In the genomic region with DNA sequence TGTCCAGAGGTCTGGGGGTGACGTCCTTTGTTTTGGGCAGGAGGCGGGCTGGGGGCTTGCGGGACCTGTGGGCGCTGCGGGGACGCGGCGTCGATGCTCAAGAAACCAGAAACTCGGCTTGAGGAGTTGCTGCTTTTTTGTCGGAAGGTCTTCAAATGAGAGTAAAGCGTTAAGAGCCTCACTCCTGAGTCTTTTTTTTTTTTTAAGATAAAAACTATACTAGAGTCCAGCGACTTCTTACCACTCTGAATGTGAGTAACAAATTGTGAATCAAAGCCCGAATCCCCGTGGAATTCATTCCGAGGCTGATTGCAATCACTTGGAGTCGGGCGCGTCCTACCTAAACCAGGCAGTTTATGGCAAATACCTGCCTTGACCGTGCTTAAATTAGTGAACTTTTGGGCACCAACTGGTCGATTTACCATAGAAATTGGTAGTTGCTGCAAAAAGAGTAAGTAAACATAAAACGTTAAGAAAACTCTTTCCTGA, we compare ENCODE assay signal across 8 cellular contexts. TPM values are rescaled to one million over a fixed set of nuclear protein-coding genes. Genes with fewer than 3 reads are reported as not detected.
DNase-seq lines count a peak whose midpoint lies in the region; ATAC-seq, FAIRE-seq and TF ChIP-seq lines count a peak whose summit lies in the region.

No MANE protein-coding gene starts in this region.

- H3K79me2 ChIP-seq in Loucy (ENCODE audit: insufficient read depth, low read length): peaks cover 38% of the 10 kb centered on the region
- H3K79me2 ChIP-seq in GM12878 (ENCODE audit: control insufficient read depth, insufficient read depth, low read length): peaks cover 12% of the 10 kb centered on the region

- intact Hi-C loops in GM12878 (cut with micrococcal nuclease; ENCODE audit: unreplicated experiment): loop anchor here (5.0 kb wide), 2 partner anchors 50 to 120 kb away; no protein-coding TSS in a partner anchor

- ATAC-seq in GM12878: peak; percentile 7; the same call in 2 of the 3 replicates
- ATAC-seq in GM21723 (IDR thresholded peaks at IDR 0.05; ENCODE audit: unreplicated experiment): no peak

- H3K36me3 ChIP-seq in Loucy (ENCODE audit: insufficient read depth, low read length) (no peaks in the 10 kb centered on the region), GM12878 (ENCODE audit: control insufficient read depth in 2 of 2, insufficient read depth in 2 of 2, low read length in 1 of 2) (no peaks in the 10 kb centered on the region), kidney epithelial cell (ENCODE audit: control insufficient read depth, insufficient read depth, low read length) (no peaks in the 10 kb centered on the region)

- POLR2A ChIA-PET in GM12878 (lab: Charles Lee): no interaction called here

- H3F3A ChIP-seq in Loucy (ENCODE audit: low read depth): no peaks in the 10 kb centered on the region; the same call in 1 of the 2 replicates

- H3K27ac ChIP-seq in GM12878 (ENCODE audit: control insufficient read depth, insufficient read depth): peak overlapping the region; percentile 61

- H3K4me1 ChIP-seq in Loucy (ENCODE audit: insufficient read depth, low read length, poor library complexity, severe bottlenecking) (peaks cover 4% of the 10 kb centered on the region), GM12878 (ENCODE audit: control insufficient read depth, insufficient read depth, low read length) (no peaks in the 10 kb centered on the region)

- RAD21 ChIA-PET in GM12878 (lab: Charles Lee; ENCODE audit: unreplicated experiment): interaction anchor here (0.8 to 1.8 kb wide), 4 partner anchors 8 to 185 kb away, joined by 3 to 4 read pairs (median 4); a partner anchor contains a TSS

- H2AFZ ChIP-seq in Loucy (ENCODE audit: low read length): peak overlapping the region; percentile 90
- H2AFZ ChIP-seq in GM12878 (ENCODE audit: control insufficient read depth, low read depth, low read length): peak overlapping the region; percentile 79

- DNase-seq in NOMO-1 treated with dmso at 0.1 percent for 144 hours (lab: John Stamatoyannopoulos, UW; ENCODE audit: unreplicated experiment) (peak; percentile 43), NOMO-1 treated with DMSO at 0.1 percent for 48 hours (lab: John Stamatoyannopoulos, UW; ENCODE audit: unreplicated experiment) (no peak), GM12878 (ENCODE audit: low read depth, low spot score) (no peak), kidney epithelial cell (ENCODE audit: low read depth) (no peak), NCI-H446 (lab: John Stamatoyannopoulos, UW) (no peak)
- peak; percentile 29 for DNase-seq in stimulated activated naive CD4-positive, alpha-beta T cell treated with Interleukin-2 at 50 U/mL for 16 hours (lab: John Stamatoyannopoulos, UW)

- H3K9me2 ChIP-seq in Loucy (replicated peaks; ENCODE audit: low read depth, low read length): no peaks in the 10 kb centered on the region

- WGBS in GM12878 (ENCODE audit: insufficient coverage, insufficient replicate concordance, low lambda C conversion rate, missing lambda C conversion rate): 3% methylated on average over 22 of the region's 22 CpGs

- no peak for TF ChIP-seq CTCF in Loucy (conservative IDR thresholded peaks at IDR 0.05; ENCODE audit: low read length)
- no peak for TF ChIP-seq CTCF in GM12878 (IDR thresholded peaks at IDR 0.05 in 2 of 3, conservative IDR thresholded peaks at IDR 0.05 in 1 of 3; ENCODE audit: control insufficient read depth in 2 of 3, extremely low read depth in 1 of 3, insufficient read depth in 1 of 3, low read depth in 3 of 3, low read length in 3 of 3)
- TF ChIP-seq CTCF in kidney epithelial cell (IDR thresholded peaks at IDR 0.05; ENCODE audit: insufficient read depth, low read length, poor library complexity, severe bottlenecking): no peak

- in situ Hi-C loops in GM12878 (cut with MboI): no loop called here

- no peak for TF ChIP-seq POLR2A in GM12878 (IDR thresholded peaks at IDR 0.05; ENCODE audit: low read depth, low read length)

- H3K4me2 ChIP-seq in Loucy (ENCODE audit: low read depth, low read length, poor library complexity, severe bottlenecking): peak overlapping the region; percentile 67
- peak overlapping the region; percentile 91 for H3K4me2 ChIP-seq in GM12878 (ENCODE audit: control insufficient read depth, insufficient read depth)

- H4K20me1 ChIP-seq in Loucy (ENCODE audit: insufficient read depth, low read length, poor library complexity, severe bottlenecking) (no peaks in the 10 kb centered on the region), GM12878 (ENCODE audit: control insufficient read depth, insufficient read depth) (no peaks in the 10 kb centered on the region)

- SMC1A ChIA-PET in GM12878 (lab: Charles Lee; ENCODE audit: uncharacterized antibody, unreplicated experiment): interaction anchor here (1.0 to 1.3 kb wide), 2 partner anchors 20 kb away, joined by 3 read pairs; no protein-coding TSS in a partner anchor

- H3K9ac ChIP-seq in Loucy (ENCODE audit: low read depth, low read length, poor library complexity, severe bottlenecking): peak overlapping the region; percentile 81
- H3K9ac ChIP-seq in GM12878 (ENCODE audit: control insufficient read depth, insufficient read depth, low read length): peak overlapping the region; percentile 79

- TF ChIP-seq EP300 in GM12878 (IDR thresholded peaks at IDR 0.05; ENCODE audit: borderline replicate concordance in 1 of 2, control insufficient read depth in 1 of 2, low read depth in 2 of 2, low read length in 2 of 2): no peak

- CTCF ChIA-PET in GM12878 (lab: Yijun Ruan, JAX): interaction anchor here (0.6 to 1.2 kb wide), 2 partner anchors 18 to 21 kb away, joined by 3 to 4 read pairs; no protein-coding TSS in a partner anchor

- H3K27me3 ChIP-seq in Loucy (ENCODE audit: insufficient read depth, low read length, poor library complexity, severe bottlenecking) (peaks cover 6% of the 10 kb centered on the region), GM12878 (replicated peaks in 1 of 2; ENCODE audit: control insufficient read depth in 2 of 2, insufficient read depth in 2 of 2, low read length in 1 of 2) (no peaks in the 10 kb centered on the region), kidney epithelial cell (ENCODE audit: control insufficient read depth, insufficient read depth, low read length) (no peaks in the 10 kb centered on the region)

- no peak for TF ChIP-seq RAD21 in GM12878 (IDR thresholded peaks at IDR 0.05; ENCODE audit: insufficient read depth, low read depth, low read length)

- no peaks in the 10 kb centered on the region for H3K9me3 ChIP-seq in Loucy (ENCODE audit: insufficient read depth, low read depth, low read length)
- no peaks in the 10 kb centered on the region for H3K9me3 ChIP-seq in GM12878 (replicated peaks; ENCODE audit: control insufficient read depth, insufficient read depth, low read length)

- FAIRE-seq in GM12878 (lab: Jason Lieb, UNC): no peak

- H3K4me3 ChIP-seq in Loucy (ENCODE audit: low read length, poor library complexity, severe bottlenecking) (peak overlapping the region; percentile 74), GM12878 (peak overlapping the region; percentile 73), kidney epithelial cell (ENCODE audit: low read depth, low read length) (peak overlapping the region; percentile 99)

- no TSS peak for BruUV-seq in GM12878 (replicated peaks; lab: Mats Ljungman, UMichigan)

TF ChIP-seq in GM12878, 131 proteins besides CTCF, POLR2A, EP300 and RAD21 (continues in another document):
- peak; percentile 12; the same call in 1 of the 2 replicates for TF ChIP-seq SIN3A (IDR thresholded peaks at IDR 0.05; ENCODE audit: low read depth, low read length)

RNA-seq across cellular contexts. Expression of a gene that starts 0.6 kb away (rescaled TPM):
- 16.1 and 18.2 TPM in 2 replicates for total RNA-seq in GM12878 (2013; cell fraction: nucleolus; rRNA removed)
- 19.1 and 19.6 TPM in 2 replicates for total RNA-seq in GM12878 (2014; rRNA removed)
- total RNA-seq in GM12878 (2014; rRNA removed; fragmentation: Illumina TruSeq; extraction: Trizol): 21.2 and 23.0 TPM in 2 replicates
- total RNA-seq in GM12878 (2021): 14.8 and 19.2 TPM in 2 replicates
- 6.1 TPM for polyA plus RNA-seq in GM12878 (2011; ENCODE audit: low read depth)
- 16.1 and 25.7 TPM in 2 replicates for polyA plus RNA-seq in GM12878 (2011; rRNA removed)
- 7.6 and 9.5 TPM in 2 replicates for polyA plus RNA-seq in GM12878 (2011; cell fraction: cytosol; rRNA removed)
- 5.8 and 6.2 TPM in 2 replicates for polyA plus RNA-seq in GM12878 (2011; cell fraction: nucleus; rRNA removed)
- 5.9 and 7.6 TPM in 2 replicates for polyA plus RNA-seq in GM12878 (2012)
- 19.7 and 23.2 TPM in 2 replicates for polyA plus RNA-seq in GM12878 (2014; fragmentation: Illumina TruSeq; extraction: Trizol)
- 1 to 10 TPM; 3.5 to 4.5 TPM for polyA plus RNA-seq in GM12878 (2014; fragmentation: Nextera tagmentation; extraction: Ambion mirVana)
- polyA plus RNA-seq in GM12878 (2014; rRNA removed): 10.5 and 11.8 TPM in 2 replicates
- polyA plus RNA-seq in GM12878 (2016; fragmentation: Nextera tagmentation; extraction: Ambion mirVana): 10 to 100 TPM; 20.5 to 21.2 TPM
- 13.9 and 17.3 TPM in 2 replicates for polyA minus RNA-seq in GM12878 (2011; rRNA and poly(A)+ RNA removed)
- 7.6 and 14.1 TPM in 2 replicates for polyA minus RNA-seq in GM12878 (2011; cell fraction: cytosol; rRNA and poly(A)+ RNA removed)
- polyA minus RNA-seq in GM12878 (2011; cell fraction: nucleus; rRNA and poly(A)+ RNA removed): 2.8 and 7.9 TPM in 2 replicates
- total RNA-seq in kidney epithelial cell: 7.1 and 7.4 TPM in 2 replicates

RNA-seq across cellular contexts. Expression of a gene that starts 20.5 kb away (rescaled TPM):
- total RNA-seq in GM12878 (2013; cell fraction: nucleolus; rRNA removed): not detected in 2 replicates
- 0.33 TPM in 1 of 2 replicates, not detected in the other for total RNA-seq in GM12878 (2014; rRNA removed)
- not detected in 2 replicates for total RNA-seq in GM12878 (2014; rRNA removed; fragmentation: Illumina TruSeq; extraction: Trizol)
- total RNA-seq in GM12878 (2021): not detected in 2 replicates
- not detected for polyA plus RNA-seq in GM12878 (2011; ENCODE audit: low read depth)
- not detected in 2 replicates for polyA plus RNA-seq in GM12878 (2011; rRNA removed)
- polyA plus RNA-seq in GM12878 (2011; cell fraction: cytosol; rRNA removed): not detected in 2 replicates
- not detected in 2 replicates for polyA plus RNA-seq in GM12878 (2011; cell fraction: nucleus; rRNA removed)
- not detected in 2 replicates for polyA plus RNA-seq in GM12878 (2012)
- polyA plus RNA-seq in GM12878 (2014; fragmentation: Illumina TruSeq; extraction: Trizol): 0.10 and 1.4 TPM in 2 replicates
- polyA plus RNA-seq in GM12878 (2014; fragmentation: Nextera tagmentation; extraction: Ambion mirVana): under 1 TPM; 0.05 to 0.13 TPM
- 0.11 TPM in 1 of 2 replicates, not detected in the other for polyA plus RNA-seq in GM12878 (2014; rRNA removed)
- polyA plus RNA-seq in GM12878 (2016; fragmentation: Nextera tagmentation; extraction: Ambion mirVana): not detected
- polyA minus RNA-seq in GM12878 (2011; rRNA and poly(A)+ RNA removed): not detected in 2 replicates
- not detected in 2 replicates for polyA minus RNA-seq in GM12878 (2011; cell fraction: cytosol; rRNA and poly(A)+ RNA removed)
- not detected in 2 replicates for polyA minus RNA-seq in GM12878 (2011; cell fraction: nucleus; rRNA and poly(A)+ RNA removed)
- total RNA-seq in kidney epithelial cell: 1.8 TPM in 1 of 2 replicates, not detected in the other

Comparison
In these comparisons a context has a peak if more than half of its experiments do, and no peak if none do; other contexts are left out.
1. DNase-seq: peak in NOMO-1 treated with dmso at 0.1 percent for 144 hours (single experiment) and stimulated activated naive CD4-positive, alpha-beta T cell treated with Interleukin-2 at 50 U/mL for 16 hours (single experiment); none in NOMO-1 treated with DMSO at 0.1 percent for 48 hours (single experiment), GM12878 (single experiment), kidney epithelial cell (single experiment) and NCI-H446 (0 of 2).
2. Peak in every context shown above with its lines, with median percentiles within 50 percentile points of each other: H3K4me3 ChIP-seq.